In genomic region chr2:1157107-1157506, GRCh38 we compare ENCODE assay signal across 35 cellular contexts.
"Had no signal": no experiment of that assay in that cellular context is flagged by ENCODE, and none has a peak within 500 bp of the region (broad histone marks: within the 10 kb centered on the region; RNA-seq: fewer than 3 reads in every experiment).

No MANE protein-coding gene starts in this region.

- H3K36me3 Mint-ChIP-seq: activated naive CD4-positive, alpha-beta T cell treated with anti-CD3 and anti-CD28 coated beads, Interleukin-2, amount 50 U/mL, for 24 hours; activated naive CD8-positive, alpha-beta T cell treated with anti-CD3 and anti-CD28 coated beads for 36 hours had no signal

- H3K4me1 ChIP-seq: adrenal gland, body of pancreas had no signal

- H3K9me3 Mint-ChIP-seq: activated B cell treated with CpG ODN at 0.5 μM for 24 hours; activated CD8-positive, alpha-beta T cell treated with anti-CD3 and anti-CD28 coated beads for 36 hours; activated naive CD4-positive, alpha-beta T cell treated with anti-CD3 and anti-CD28 coated beads for 36 hours; activated naive CD4-positive, alpha-beta T cell treated with anti-CD3 and anti-CD28 coated beads, Interleukin-2, amount 50 U/mL, for 24 hours; activated naive CD8-positive, alpha-beta T cell treated with anti-CD3 and anti-CD28 coated beads for 36 hours; activated naive CD8-positive, alpha-beta T cell treated with anti-CD3 and anti-CD28 coated beads, Interleukin-2, amount 50 U/mL, for 24 hours; activated T-cell treated with anti-CD3 and anti-CD28 coated beads, Interleukin-2, amount 50 U/mL, for 24 hours; activated T-helper 17 cell treated with anti-CD3 and anti-CD28 coated beads, Interleukin-2, amount 50 U/mL, for 72 hours; T-helper 2 cell treated with Interferon-gamma antibody and Interleukin-4, amounts not matched to agents 5 μg/mL and 100 μg/mL, for 36 hours had no signal

- H3K4me3 ChIP-seq: adrenal gland, body of pancreas had no signal

- H3K27ac Mint-ChIP-seq: activated B cell treated with CpG ODN at 0.5 μM for 24 hours; activated CD8-positive, alpha-beta T cell treated with anti-CD3 and anti-CD28 coated beads for 36 hours; activated naive CD4-positive, alpha-beta T cell treated with anti-CD3 and anti-CD28 coated beads for 36 hours; activated naive CD4-positive, alpha-beta T cell treated with anti-CD3 and anti-CD28 coated beads, Interleukin-2, amount 50 U/mL, for 24 hours; activated naive CD8-positive, alpha-beta T cell treated with anti-CD3 and anti-CD28 coated beads for 36 hours; activated naive CD8-positive, alpha-beta T cell treated with anti-CD3 and anti-CD28 coated beads, Interleukin-2, amount 50 U/mL, for 24 hours; activated T-cell treated with anti-CD3 and anti-CD28 coated beads, Interleukin-2, amount 50 U/mL, for 24 hours; activated T-helper 17 cell treated with anti-CD3 and anti-CD28 coated beads, Interleukin-2, amount 50 U/mL, for 72 hours; T-helper 17 cell; T-helper 2 cell treated with Interferon-gamma antibody and Interleukin-4, amounts not matched to agents 5 μg/mL and 100 μg/mL, for 36 hours had no signal

- FAIRE-seq: colon, endometrium, endothelial cell of umbilical vein, frontal cortex had no signal

- H3K4me1 Mint-ChIP-seq: activated naive CD8-positive, alpha-beta T cell treated with anti-CD3 and anti-CD28 coated beads for 36 hours had no signal

- DNase-seq: activated B cell treated with CpG ODN at 0.5 μM for 24 hours; activated CD4-positive, alpha-beta T cell treated with anti-CD3 and anti-CD28 coated beads for 48 hours; activated CD4-positive, alpha-beta T cell treated with anti-CD3 and anti-CD28 coated beads, Interleukin-2, amount 50 U/mL, for 1 hour; activated CD4-positive, alpha-beta T cell treated with anti-CD3 and anti-CD28 coated beads, Interleukin-2, amount 50 U/mL, for 48 hours; activated CD8-positive, alpha-beta memory T cell treated with anti-CD3 and anti-CD28 coated beads for 24 hours; activated CD8-positive, alpha-beta memory T cell treated with anti-CD3 and anti-CD28 coated beads, Interleukin-2, amount 50 U/mL, for 4 hours; activated CD8-positive, alpha-beta T cell treated with anti-CD3 and anti-CD28 coated beads for 36 hours; activated effector memory CD4-positive, alpha-beta T cell treated with anti-CD3 and anti-CD28 coated beads, Interleukin-2, amount 50 U/mL, for 16 hours; activated naive CD4-positive, alpha-beta T cell treated with anti-CD3 and anti-CD28 coated beads for 36 hours; activated naive CD8-positive, alpha-beta T cell treated with anti-CD3 and anti-CD28 coated beads for 36 hours; activated naive CD8-positive, alpha-beta T cell treated with anti-CD3 and anti-CD28 coated beads, Interleukin-2, amount 50 U/mL, for 24 hours; activated T-cell treated with anti-CD3 and anti-CD28 coated beads for 4 hours; activated T-cell treated with anti-CD3 and anti-CD28 coated beads, Interleukin-2, amount 50 U/mL, for 24 hours; adrenal gland; amygdala; aorta; body of pancreas; caudate nucleus; cortex of kidney; dermis blood vessel endothelial cell; effector CD8-positive, alpha-beta T cell; foreskin fibroblast; head of caudate nucleus; T-helper 1 cell; T-helper 17 cell; T1000; WERI-Rb-1 had no signal

- H3K27me3 Mint-ChIP-seq: activated B cell treated with CpG ODN at 0.5 μM for 24 hours; activated CD8-positive, alpha-beta T cell treated with anti-CD3 and anti-CD28 coated beads for 36 hours; activated naive CD4-positive, alpha-beta T cell treated with anti-CD3 and anti-CD28 coated beads, Interleukin-2, amount 50 U/mL, for 24 hours; activated naive CD8-positive, alpha-beta T cell treated with anti-CD3 and anti-CD28 coated beads for 36 hours; activated naive CD8-positive, alpha-beta T cell treated with anti-CD3 and anti-CD28 coated beads, Interleukin-2, amount 50 U/mL, for 24 hours; activated T-cell treated with anti-CD3 and anti-CD28 coated beads, Interleukin-2, amount 50 U/mL, for 24 hours; activated T-helper 17 cell treated with anti-CD3 and anti-CD28 coated beads, Interleukin-2, amount 50 U/mL, for 72 hours; T-helper 17 cell had no signal

- H3K27me3 ChIP-seq: adrenal gland, body of pancreas had no signal

- H3K4me3 Mint-ChIP-seq: activated B cell treated with CpG ODN at 0.5 μM for 24 hours; activated CD8-positive, alpha-beta T cell treated with anti-CD3 and anti-CD28 coated beads for 36 hours; activated naive CD4-positive, alpha-beta T cell treated with anti-CD3 and anti-CD28 coated beads for 36 hours; activated naive CD4-positive, alpha-beta T cell treated with anti-CD3 and anti-CD28 coated beads, Interleukin-2, amount 50 U/mL, for 24 hours; activated naive CD8-positive, alpha-beta T cell treated with anti-CD3 and anti-CD28 coated beads for 36 hours; activated naive CD8-positive, alpha-beta T cell treated with anti-CD3 and anti-CD28 coated beads, Interleukin-2, amount 50 U/mL, for 24 hours; activated T-cell treated with anti-CD3 and anti-CD28 coated beads, Interleukin-2, amount 50 U/mL, for 24 hours; activated T-helper 17 cell treated with anti-CD3 and anti-CD28 coated beads, Interleukin-2, amount 50 U/mL, for 72 hours; T-helper 17 cell; T-helper 2 cell treated with Interferon-gamma antibody and Interleukin-4, amounts not matched to agents 5 μg/mL and 100 μg/mL, for 36 hours had no signal

- H3K36me3 ChIP-seq: adrenal gland, WERI-Rb-1 had no signal

- H3K27ac ChIP-seq: adrenal gland, body of pancreas, epithelial cell of prostate, WERI-Rb-1 had no signal

- H3K9me3 ChIP-seq: adrenal gland, body of pancreas had no signal
